ENCODE assay signal across 21 cellular contexts in genomic region chr18:32582455-32582854, GRCh38.
"Had no signal": no experiment of that assay in that cellular context is flagged by ENCODE, and none has a peak within 500 bp of the region (broad histone marks: within the 10 kb centered on the region; RNA-seq: fewer than 3 reads in every experiment).

No MANE protein-coding gene starts in this region.

- H3K27ac Mint-ChIP-seq: activated naive CD4-positive, alpha-beta T cell treated with anti-CD3 and anti-CD28 coated beads, Interleukin-2, amount 50 U/mL, for 72 hours; brain; effector memory CD8-positive, alpha-beta T cell; natural killer cell; T-helper 17 cell had no signal

- H3K27me3 Mint-ChIP-seq: brain had no signal

- ATAC-seq: activated naive CD4-positive, alpha-beta T cell treated with anti-CD3 and anti-CD28 coated beads, Interleukin-2, amount 50 U/mL, for 72 hours; effector memory CD8-positive, alpha-beta T cell; left cardiac atrium; lower lobe of right lung; natural killer cell; T-helper 17 cell had no signal

- H3K9me3 Mint-ChIP-seq: activated naive CD4-positive, alpha-beta T cell treated with anti-CD3 and anti-CD28 coated beads, Interleukin-2, amount 50 U/mL, for 72 hours; effector memory CD8-positive, alpha-beta T cell; natural killer cell had no signal

- H3K4me3 ChIP-seq: adrenal gland, lower lobe of right lung had no signal

- H3K36me3 ChIP-seq: adrenal gland, lower lobe of right lung, WERI-Rb-1 had no signal

- H3K4me1 ChIP-seq: adrenal gland, lower lobe of right lung had no signal

- H3K27ac ChIP-seq: adrenal gland, lower lobe of right lung, WERI-Rb-1 had no signal

- DNase-seq: activated CD4-positive, alpha-beta T cell treated with anti-CD3 and anti-CD28 coated beads, Interleukin-2, amount 50 U/mL, for 4 hours; activated gamma-delta T cell treated with Interleukin-2 at 50 U/mL for 16 hours; adrenal gland; caudate nucleus; effector memory CD8-positive, alpha-beta T cell; head of caudate nucleus; left cardiac atrium; lower lobe of right lung; natural killer cell; occipital lobe; posterior cingulate gyrus; retina; stimulated activated CD4-positive, alpha-beta T cell treated with anti-CD3 and anti-CD28 coated beads, Interleukin-12 subunit alpha, Interleukin-12 subunit beta, amount 100 ng/mL, for 4 hours; stimulated activated CD4-positive, alpha-beta T cell treated with anti-CD3 and anti-CD28 coated beads, Interleukin-1b, Interleukin-23, amount 100 ng/mL, for 48 hours; stimulated activated CD8-positive, alpha-beta memory T cell treated with anti-CD3 and anti-CD28 coated beads, Interleukin-4, amount 100 ng/mL, for 48 hours; stimulated activated naive CD4-positive, alpha-beta T cell treated with Interleukin-2 at 50 U/mL for 16 hours; T-helper 17 cell; trophoblast cell; WERI-Rb-1 had no signal

- H3K4me3 Mint-ChIP-seq: brain; effector memory CD8-positive, alpha-beta T cell; natural killer cell; T-helper 17 cell had no signal

- H3K9me3 ChIP-seq: adrenal gland, lower lobe of right lung had no signal

- H3K27me3 ChIP-seq: adrenal gland had no signal

- H3K4me1 Mint-ChIP-seq: brain, natural killer cell, T-helper 17 cell had no signal

- H3K36me3 Mint-ChIP-seq: activated naive CD4-positive, alpha-beta T cell treated with anti-CD3 and anti-CD28 coated beads, Interleukin-2, amount 50 U/mL, for 72 hours; brain; natural killer cell had no signal
